Comparison of ENCODE assay signal across 8 cellular contexts in the genomic region with DNA sequence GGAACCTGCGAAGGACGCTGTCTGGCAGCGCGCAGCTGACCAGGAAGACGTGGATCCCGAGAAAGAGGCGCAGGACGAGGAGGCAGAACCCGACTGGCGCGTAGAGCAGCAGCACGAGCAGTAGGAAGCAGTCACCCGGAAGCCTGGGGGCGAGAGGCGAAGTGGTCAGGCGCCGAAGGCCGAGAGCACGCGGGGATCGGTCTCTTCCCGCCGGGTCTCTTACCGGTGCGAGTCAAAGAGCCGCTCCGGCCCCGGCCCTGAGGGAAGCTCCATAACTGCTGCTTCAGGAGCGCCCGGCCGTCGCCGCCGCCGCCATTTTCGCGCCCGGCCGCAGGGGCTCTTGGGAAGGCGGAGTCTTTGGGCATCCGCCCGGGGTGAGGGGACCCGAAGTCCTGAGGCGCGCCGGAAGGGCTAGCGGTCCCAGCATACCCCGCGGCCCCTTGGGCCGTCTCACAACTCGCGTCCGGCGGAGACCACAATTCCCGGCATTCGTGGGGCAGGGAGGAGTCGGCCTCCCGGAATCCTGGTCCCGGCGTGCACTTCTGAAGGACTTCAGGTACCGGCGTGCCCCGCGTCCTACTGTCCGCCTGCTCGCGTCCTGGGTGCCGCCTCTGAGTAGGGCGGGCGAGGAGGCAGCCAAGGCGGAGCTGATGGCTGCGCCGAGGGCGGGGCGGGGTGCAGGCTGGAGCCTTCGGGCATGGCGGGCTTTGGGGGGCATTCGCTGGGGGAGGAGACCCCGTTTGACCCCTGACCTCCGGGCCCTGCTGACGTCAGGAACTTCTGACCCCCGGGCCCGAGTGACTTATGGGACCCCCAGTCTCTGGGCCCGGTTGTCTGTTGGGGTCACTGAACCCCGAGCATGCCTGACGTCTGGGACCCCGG. TPM values are rescaled to one million over a fixed set of nuclear protein-coding genes. Genes with fewer than 3 reads are reported as not detected.
A peak's percentile ranks its signal among the peaks of the same experiment; 100 is the strongest.
DNase-seq lines count a peak whose midpoint lies in the region; ATAC-seq and TF ChIP-seq lines count a peak whose summit lies in the region.

A gene with protein sequence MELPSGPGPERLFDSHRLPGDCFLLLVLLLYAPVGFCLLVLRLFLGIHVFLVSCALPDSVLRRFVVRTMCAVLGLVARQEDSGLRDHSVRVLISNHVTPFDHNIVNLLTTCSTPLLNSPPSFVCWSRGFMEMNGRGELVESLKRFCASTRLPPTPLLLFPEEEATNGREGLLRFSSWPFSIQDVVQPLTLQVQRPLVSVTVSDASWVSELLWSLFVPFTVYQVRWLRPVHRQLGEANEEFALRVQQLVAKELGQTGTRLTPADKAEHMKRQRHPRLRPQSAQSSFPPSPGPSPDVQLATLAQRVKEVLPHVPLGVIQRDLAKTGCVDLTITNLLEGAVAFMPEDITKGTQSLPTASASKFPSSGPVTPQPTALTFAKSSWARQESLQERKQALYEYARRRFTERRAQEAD (minus strand): TSS at position 350 of the 882 bp plus-strand sequence. CDS start 77 bp downstream, at position 273.
Gene HTRA2 (plus strand): TSS at position 577 of the 882 bp plus-strand sequence. CDS start 74 bp downstream, at position 651.

- TF ChIP-seq POLR2A in spleen (IDR thresholded peaks at IDR 0.05), result peak in 1 of 3 donors; percentile 66

- H3K9me3 Mint-ChIP-seq in activated B cell treated with CpG ODN at 0.5 μM for 24 hours (no peaks in the 10 kb centered on the region), immature natural killer cell (no peaks in the 10 kb centered on the region)

- H3K4me3 ChIP-seq in AG04450 (ENCODE audit: low read depth, low read length) (peak within 1 kb of the TSS; percentile 100), spleen (peak within 1 kb of the TSS; percentile 83 to 98 (median 89))

- H3K27ac Mint-ChIP-seq in activated B cell treated with CpG ODN at 0.5 μM for 24 hours (peak within 1 kb of the TSS; percentile 96), immature natural killer cell (peak within 1 kb of the TSS; percentile 93 to 99 (median 96))

- POLR2A ChIA-PET in AG04450 (lab: Yijun Ruan, JAX) (interaction anchor here (0.6 to 2.0 kb wide), 9 partner anchors 24 to 71 kb away, joined by 3 to 16 read pairs (median 4); partner anchors contain the start of genes CCDC142, LBX2, LOXL3 and TTC31), activated B cell treated with CpG ODN at 0.5 μM for 24 hours (lab: Charles Lee) (interaction anchor here (0.6 to 8.8 kb wide), 30 partner anchors 9 to 351 kb away, joined by 3 to 63 read pairs (median 6); partner anchors contain the start of genes CCDC142, DOK1, INO80B and LBX2)

- 0 to 1% (median 0%) methylated on average over 33 to 87 of the region's 87 CpGs for WGBS in spleen, 5 donors

- H3K27me3 ChIP-seq in AG04450 (ENCODE audit: control insufficient read depth, insufficient read depth, low read length) (no peaks in the 10 kb centered on the region), spleen (replicated peaks in 1 of 7) (no peaks in the 10 kb centered on the region)

- H3K27me3 Mint-ChIP-seq in activated B cell treated with CpG ODN at 0.5 μM for 24 hours, result no peaks in the 10 kb centered on the region
- peaks cover 9 to 22% (median 10%) of the 10 kb centered on the region in 3 donors for H3K27me3 Mint-ChIP-seq in immature natural killer cell (ENCODE audit: low read depth in 3 of 3)

- peak within 1 kb of the TSS; percentile 97 for H3K4me3 Mint-ChIP-seq in activated B cell treated with CpG ODN at 0.5 μM for 24 hours
- peak within 1 kb of the TSS; percentile 93 to 97 (median 95) for H3K4me3 Mint-ChIP-seq in immature natural killer cell

- TF ChIP-seq CTCF in AG04450 (IDR thresholded peaks at IDR 0.05; ENCODE audit: low read depth, low read length), result no peak
- no peak for TF ChIP-seq CTCF in activated B cell treated with CpG ODN at 0.5 μM for 24 hours (IDR thresholded peaks at IDR 0.05)
- peak in 5 of 11 experiments; percentile 8 to 33 (median 27) for TF ChIP-seq CTCF in spleen (IDR thresholded peaks at IDR 0.05 in 8 of 11, conservative IDR thresholded peaks at IDR 0.05 in 3 of 11)

- H3K4me1 ChIP-seq in spleen, result peaks cover 20 to 59% (median 38%) of the 10 kb centered on the region in 6 donors

- DNase-seq in AG04450 (ENCODE audit: low read depth, low spot score), result peak; percentile 98
- DNase-seq in NCI-H345 (lab: John Stamatoyannopoulos, UW), result peak; percentile 98
- peak; percentile 87 for DNase-seq in activated B cell treated with CpG ODN at 0.5 μM for 24 hours
- DNase-seq in caudate nucleus (lab: John Stamatoyannopoulos, UW), result peak; percentile 45 to 99 (median 97)
- DNase-seq in immature natural killer cell, result peak; percentile 92 to 93 (median 92)
- peak; percentile 100 for DNase-seq in spleen

- CTCF ChIA-PET in AG04450 (lab: Charles Lee) (interaction anchor here (0.7 to 1.8 kb wide), 2 partner anchors 46 to 59 kb away, joined by 3 to 9 read pairs; partner anchors contain the start of genes CCDC142 and TTC31), activated B cell treated with CpG ODN at 0.5 μM for 24 hours (lab: Charles Lee) (interaction anchor here (0.8 to 1.2 kb wide), 4 partner anchors 9 to 46 kb away, joined by 3 to 6 read pairs (median 4); partner anchors contain the start of genes CCDC142 and TTC31)

- H3K36me3 ChIP-seq in spleen, result peaks cover 0 to 72% (median 43%) of the 10 kb centered on the region in 6 donors

- intact Hi-C loops in activated B cell treated with CpG ODN at 0.5 μM for 24 hours (cut with micrococcal nuclease), result loop anchor here (1.0 to 5.0 kb wide), 18 partner anchors 10 to 792 kb away; partner anchors contain the start of genes C2orf81, DGUOK, DOK1 and INO80B
- intact Hi-C loops in spleen (cut with DNase I; ENCODE audit: low total_unique reads), result no loop called here

- H3K36me3 Mint-ChIP-seq in activated B cell treated with CpG ODN at 0.5 μM for 24 hours (ENCODE audit: low read depth), result peaks cover 66% of the 10 kb centered on the region
- peaks cover 12 to 27% (median 16%) of the 10 kb centered on the region in 3 donors for H3K36me3 Mint-ChIP-seq in immature natural killer cell

- H3K9me3 ChIP-seq in AG04450 (ENCODE audit: control insufficient read depth, insufficient read depth, low read length) (peaks cover 10% of the 10 kb centered on the region; the same call in 1 of the 2 replicates), spleen (no peaks in the 10 kb centered on the region)

- H3K27ac ChIP-seq in AG04450 (ENCODE audit: low read depth, low read length), result peak within 1 kb of the TSS; percentile 77
- peak within 1 kb of the TSS; percentile 71 for H3K27ac ChIP-seq in caudate nucleus (ENCODE audit: low read depth, low read length)
- peak within 1 kb of the TSS; percentile 90 to 98 (median 95) for H3K27ac ChIP-seq in spleen

- ATAC-seq in GM18909 (IDR thresholded peaks at IDR 0.05; ENCODE audit: poor library complexity, unreplicated experiment) (peak; percentile 85), HG03175 (IDR thresholded peaks at IDR 0.05; ENCODE audit: unreplicated experiment) (peak; percentile 83), activated B cell treated with CpG ODN at 0.5 μM for 24 hours (ENCODE audit: low read depth) (peak; percentile 83)

- H3K4me1 Mint-ChIP-seq in activated B cell treated with CpG ODN at 0.5 μM for 24 hours (peaks cover 55% of the 10 kb centered on the region), immature natural killer cell (peaks cover 41 to 43% of the 10 kb centered on the region in 2 donors)

RNA-seq across cellular contexts. Expression of the first gene that starts in this region (rescaled TPM):
- polyA plus RNA-seq in AG04450 (2011; rRNA removed) (51.9 and 64.4 TPM in 2 replicates), immature natural killer cell (100 to 1,000 TPM; 107 to 126 (median 118) TPM), spleen (100 to 1,000 TPM; 140 to 226 (median 223) TPM)
- 46.1 and 58.0 TPM in 2 replicates for polyA minus RNA-seq in AG04450 (2011; rRNA and poly(A)+ RNA removed)
- total RNA-seq in activated B cell treated with CpG ODN at 0.5 μM for 24 hours (167 and 177 TPM in 2 replicates), spleen (100 to 1,000 TPM; 107 to 182 (median 125) TPM)

RNA-seq across cellular contexts. Expression of gene HTRA2, which starts in this region (rescaled TPM):
- polyA plus RNA-seq in AG04450 (2011; rRNA removed) (20.2 and 22.4 TPM in 2 replicates), immature natural killer cell (10 to 100 TPM; 26.5 to 27.2 (median 27.0) TPM), spleen (10 to 100 TPM; 46.0 to 48.7 (median 48.0) TPM)
- polyA minus RNA-seq in AG04450 (2011; rRNA and poly(A)+ RNA removed), result 20.1 and 27.3 TPM in 2 replicates
- total RNA-seq in activated B cell treated with CpG ODN at 0.5 μM for 24 hours (49.4 and 53.1 TPM in 2 replicates), spleen (10 to 100 TPM; 34.2 to 58.7 (median 38.7) TPM)

Comparison
In these comparisons a context has a peak if more than half of its experiments do, and no peak if none do; other contexts are left out.
1. Peak in every context shown above with its lines: DNase-seq, ATAC-seq, H3K4me3 ChIP-seq and H3K27ac ChIP-seq.